ENCODE assay signal across 8 cellular contexts in the genomic region with DNA sequence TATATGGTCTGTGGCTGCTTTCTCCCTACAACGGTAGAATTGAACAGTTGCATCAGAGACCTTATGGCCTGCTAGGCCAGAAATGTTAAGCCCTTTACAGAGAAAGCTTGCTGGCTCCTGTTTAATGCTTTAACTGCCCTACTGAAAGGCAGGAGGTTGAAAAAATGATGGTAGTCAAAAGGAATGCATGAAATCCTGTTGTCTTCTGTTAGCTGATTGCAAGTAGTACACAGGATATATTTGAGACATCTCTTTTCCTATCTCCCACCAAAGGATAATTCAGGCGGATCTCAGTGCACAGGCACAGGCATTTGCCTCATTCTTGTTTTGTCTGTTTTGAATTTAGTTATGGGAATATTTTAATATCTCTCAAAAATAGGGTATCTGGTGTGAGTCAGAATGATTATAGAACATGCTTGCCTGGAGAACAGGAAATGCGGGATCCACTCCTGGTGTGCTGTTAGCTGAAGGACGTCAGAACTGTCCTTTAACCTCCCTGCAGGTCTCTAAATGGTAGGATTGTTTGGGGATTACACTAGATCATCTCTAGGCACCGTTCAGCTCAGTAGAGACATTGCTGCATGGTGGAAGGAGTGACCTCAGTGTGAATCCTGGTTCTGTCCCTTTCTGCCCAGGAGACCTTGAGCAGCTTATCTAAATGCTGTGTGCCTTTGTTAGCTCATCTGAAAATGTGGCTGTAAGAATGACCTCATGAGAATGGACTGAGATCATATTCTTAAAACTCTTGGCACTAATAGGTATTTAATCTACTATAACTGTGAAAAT. TPM values are rescaled to one million over a fixed set of nuclear protein-coding genes. Genes with fewer than 3 reads are reported as not detected.
DNase-seq lines count a peak whose midpoint lies in the region; ATAC-seq, FAIRE-seq and TF ChIP-seq lines count a peak whose summit lies in the region.

No MANE protein-coding gene starts in this region.

- peak overlapping the region; percentile 32 for H3K27ac Mint-ChIP-seq in stimulated activated naive CD8-positive, alpha-beta T cell treated with anti-CD3 and anti-CD28 coated beads, Interleukin-15, Interleukin-2, amounts not matched to agents 100 ng/mL and 50 ng/mL, for 24 hours

- H3K4me2 ChIP-seq in GM12878 (ENCODE audit: control insufficient read depth, insufficient read depth), result no peak overlapping the region

- intact Hi-C loops in GM12878 (cut with micrococcal nuclease; ENCODE audit: unreplicated experiment), result no loop called here

- no peak overlapping the region for H2AFZ ChIP-seq in GM12878 (ENCODE audit: control insufficient read depth, low read depth, low read length)

- 0 out of 4 replicates have a peak, but pooled peaks cover 0 to 1% of the 10 kb centered on the region in 2 experiments for H3K36me3 ChIP-seq in GM12878 (ENCODE audit: control insufficient read depth in 2 of 2, insufficient read depth in 2 of 2, low read length in 1 of 2)

- H3K79me2 ChIP-seq in GM12878 (ENCODE audit: control insufficient read depth, insufficient read depth, low read length), result peaks cover 69% of the 10 kb centered on the region

- in situ Hi-C loops in GM12878 (cut with MboI), result no loop called here

- H3K36me3 Mint-ChIP-seq in stimulated activated naive CD8-positive, alpha-beta T cell treated with anti-CD3 and anti-CD28 coated beads, Interleukin-15, Interleukin-2, amounts not matched to agents 100 ng/mL and 50 ng/mL, for 24 hours (ENCODE audit: low read depth), result peaks cover 3% of the 10 kb centered on the region

- FAIRE-seq in GM12878 (lab: Jason Lieb, UNC), result no peak

- H3K9ac ChIP-seq in GM12878 (ENCODE audit: control insufficient read depth, insufficient read depth, low read length), result no peak overlapping the region

- no peaks in the 10 kb centered on the region for H4K20me1 ChIP-seq in GM12878 (ENCODE audit: control insufficient read depth, insufficient read depth)

- RAD21 ChIA-PET in GM12878 (lab: Charles Lee; ENCODE audit: unreplicated experiment), result interaction anchor here (1.1 to 2.8 kb wide), 6 partner anchors 16 to 51 kb away, joined by 4 to 15 read pairs (median 6); no protein-coding TSS in a partner anchor

- H3K4me1 Mint-ChIP-seq in stimulated activated naive CD8-positive, alpha-beta T cell treated with anti-CD3 and anti-CD28 coated beads, Interleukin-15, Interleukin-2, amounts not matched to agents 100 ng/mL and 50 ng/mL, for 24 hours (ENCODE audit: low read depth), result peaks cover 91% of the 10 kb centered on the region

- peaks cover 51% of the 10 kb centered on the region for H3K4me1 ChIP-seq in GM12878 (ENCODE audit: control insufficient read depth, insufficient read depth, low read length)

- no peak overlapping the region for H3K4me3 Mint-ChIP-seq in stimulated activated naive CD8-positive, alpha-beta T cell treated with anti-CD3 and anti-CD28 coated beads, Interleukin-15, Interleukin-2, amounts not matched to agents 100 ng/mL and 50 ng/mL, for 24 hours

- SMC1A ChIA-PET in GM12878 (lab: Charles Lee; ENCODE audit: uncharacterized antibody, unreplicated experiment), result interaction anchor here (0.6 to 14.6 kb wide), 14 partner anchors 8 to 480 kb away, joined by 3 to 265 read pairs (median 4); partner anchors contain the start of genes PACS1 and SF3B2

- no peak for ATAC-seq in stimulated activated naive CD8-positive, alpha-beta T cell treated with anti-CD3 and anti-CD28 coated beads, Interleukin-15, Interleukin-2, amounts not matched to agents 100 U/mL and 50 U/mL, for 24 hours
- ATAC-seq in GM12878 (peak; percentile 8; the same call in 1 of the 3 replicates), HG02981 (IDR thresholded peaks at IDR 0.05; ENCODE audit: unreplicated experiment) (no peak), HG02884 (IDR thresholded peaks at IDR 0.05; ENCODE audit: unreplicated experiment) (no peak)

- TF ChIP-seq RAD21 in GM12878 (IDR thresholded peaks at IDR 0.05; ENCODE audit: insufficient read depth, low read depth, low read length), result no peak

- no peak for TF ChIP-seq POLR2A in GM12878 (IDR thresholded peaks at IDR 0.05; ENCODE audit: low read depth, low read length)

- TF ChIP-seq CTCF in GM12878 (IDR thresholded peaks at IDR 0.05 in 2 of 3, conservative IDR thresholded peaks at IDR 0.05 in 1 of 3; ENCODE audit: control insufficient read depth in 2 of 3, extremely low read depth in 1 of 3, insufficient read depth in 1 of 3, low read depth in 3 of 3, low read length in 3 of 3), result no peak

- no peak for DNase-seq in stimulated activated naive CD8-positive, alpha-beta T cell treated with anti-CD3 and anti-CD28 coated beads, Interleukin-15, Interleukin-2, amounts not matched to agents 100 U/mL and 50 U/mL, for 24 hours
- DNase-seq in GM12878 (ENCODE audit: low read depth, low spot score) (no peak), kidney tubule cell (ENCODE audit: low spot score) (peak; percentile 81), midbrain (lab: John Stamatoyannopoulos, UW) (no peak), GM19240 (ENCODE audit: insufficient read length, low spot score) (no peak)

- no peak overlapping the region; the same call in 1 of the 2 replicates for H3K27ac ChIP-seq in GM12878 (ENCODE audit: control insufficient read depth, insufficient read depth)

- CTCF ChIA-PET in GM12878 (lab: Yijun Ruan, JAX), result interaction anchor here (0.6 to 12.2 kb wide), 11 partner anchors 9 to 50 kb away, joined by 3 to 109 read pairs (median 5); partner anchors contain the start of gene PACS1

- H3K27me3 Mint-ChIP-seq in stimulated activated naive CD8-positive, alpha-beta T cell treated with anti-CD3 and anti-CD28 coated beads, Interleukin-15, Interleukin-2, amounts not matched to agents 100 ng/mL and 50 ng/mL, for 24 hours, result no peaks in the 10 kb centered on the region

- H3K9me3 ChIP-seq in GM12878 (replicated peaks; ENCODE audit: control insufficient read depth, insufficient read depth, low read length), result no peaks in the 10 kb centered on the region

- H3K9me3 Mint-ChIP-seq in stimulated activated naive CD8-positive, alpha-beta T cell treated with anti-CD3 and anti-CD28 coated beads, Interleukin-15, Interleukin-2, amounts not matched to agents 100 ng/mL and 50 ng/mL, for 24 hours, result no peaks in the 10 kb centered on the region

- 75% methylated on average over 5 of the region's 5 CpGs for WGBS in GM12878 (ENCODE audit: insufficient coverage, insufficient replicate concordance, low lambda C conversion rate, missing lambda C conversion rate)

- POLR2A ChIA-PET in GM12878 (lab: Charles Lee), result interaction anchor here (0.5 to 10.3 kb wide), 8 partner anchors 10 to 433 kb away, joined by 3 to 91 read pairs (median 6); no protein-coding TSS in a partner anchor

- BruUV-seq in GM12878 (replicated peaks; lab: Mats Ljungman, UMichigan), result no TSS peak

- H3K27me3 ChIP-seq in GM12878 (replicated peaks in 1 of 2; ENCODE audit: control insufficient read depth in 2 of 2, insufficient read depth in 2 of 2, low read length in 1 of 2), result no peaks in the 10 kb centered on the region

- H3K4me3 ChIP-seq in GM12878, result no peak overlapping the region

- no peak for TF ChIP-seq EP300 in GM12878 (IDR thresholded peaks at IDR 0.05; ENCODE audit: borderline replicate concordance in 1 of 2, control insufficient read depth in 1 of 2, low read depth in 2 of 2, low read length in 2 of 2)

TF ChIP-seq in GM12878, 131 proteins besides CTCF, POLR2A, EP300 and RAD21:
- TF ChIP-seq NFYA (IDR thresholded peaks at IDR 0.05; ENCODE audit: borderline replicate concordance, low read depth, low read length) (no peak), PKNOX1 (IDR thresholded peaks at IDR 0.05) (no peak), CREB1 (IDR thresholded peaks at IDR 0.05; ENCODE audit: low read depth) (peak; percentile 57; the same call in 1 of the 2 replicates), ATF7 (IDR thresholded peaks at IDR 0.05; ENCODE audit: low read depth) (peak; percentile 67), RELA (IDR thresholded peaks at IDR 0.05; ENCODE audit: borderline replicate concordance, partially characterized antibody) (no peak), FOXK2 (IDR thresholded peaks at IDR 0.05) (no peak), HDAC6 (IDR thresholded peaks at IDR 0.05; ENCODE audit: unreplicated experiment) (no peak)

RNA-seq across cellular contexts. Expression of gene PACS1, which starts 49.5 kb away (rescaled TPM):
- total RNA-seq in GM12878 (2013; cell fraction: nucleolus; rRNA removed), result 218 and 227 TPM in 2 replicates
- total RNA-seq in GM12878 (2014; rRNA removed) (11.4 and 14.7 TPM in 2 replicates), GM12878 (2014; rRNA removed; fragmentation: Illumina TruSeq; extraction: Trizol) (13.9 and 15.0 TPM in 2 replicates), GM12878 (2021) (71.9 and 74.3 TPM in 2 replicates)
- 39.8 TPM for polyA plus RNA-seq in GM12878 (2011; ENCODE audit: low read depth)
- polyA plus RNA-seq in GM12878 (2011; rRNA removed) (22.3 and 27.2 TPM in 2 replicates), GM12878 (2014; fragmentation: Illumina TruSeq; extraction: Trizol) (24.8 and 40.1 TPM in 2 replicates), GM12878 (2014; fragmentation: Nextera tagmentation; extraction: Ambion mirVana) (1 to 10 TPM; 1.1 to 1.2 TPM), GM12878 (2014; rRNA removed) (30.3 and 35.6 TPM in 2 replicates), GM12878 (2016; fragmentation: Nextera tagmentation; extraction: Ambion mirVana) (10 to 100 TPM; 16.5 to 19.3 TPM)
- 22.9 and 29.1 TPM in 2 replicates for polyA plus RNA-seq in GM12878 (2011; cell fraction: cytosol; rRNA removed)
- polyA plus RNA-seq in GM12878 (2011; cell fraction: nucleus; rRNA removed), result 54.4 and 80.0 TPM in 2 replicates
- polyA plus RNA-seq in GM12878 (2012), result 74.3 and 85.8 TPM in 2 replicates
- polyA minus RNA-seq in GM12878 (2011; rRNA and poly(A)+ RNA removed), result 69.0 and 103 TPM in 2 replicates
- polyA minus RNA-seq in GM12878 (2011; cell fraction: cytosol; rRNA and poly(A)+ RNA removed), result 39.8 and 50.6 TPM in 2 replicates
- 40.5 and 66.1 TPM in 2 replicates for polyA minus RNA-seq in GM12878 (2011; cell fraction: nucleus; rRNA and poly(A)+ RNA removed)
